ENCODE assay signal across 8 cellular contexts in genomic region chrX:45186643-45187026, GRCh38. TPM values are rescaled to one million over a fixed set of nuclear protein-coding genes. Genes with fewer than 3 reads are reported as not detected.
A peak's percentile ranks its signal among the peaks of the same experiment; 100 is the strongest.
DNase-seq lines count a peak whose midpoint lies in the region; ATAC-seq and TF ChIP-seq lines count a peak whose summit lies in the region.
"Had no signal": no experiment of that assay in that cellular context is flagged by ENCODE, and none has a peak within 500 bp of the region (broad histone marks: within the 10 kb centered on the region; RNA-seq: fewer than 3 reads in every experiment).

No MANE protein-coding gene starts in this region.

- H3K9me2 ChIP-seq in HCT116 (ENCODE audit: insufficient read depth): no peaks in the 10 kb centered on the region

- no peaks in the 10 kb centered on the region for H3K79me2 ChIP-seq in HCT116 (ENCODE audit: insufficient read depth, low read length)

- H2AFZ ChIP-seq in HCT116 (ENCODE audit: low read depth, low read length, poor library complexity, severe bottlenecking): peak overlapping the region; percentile 84

- DNase-seq in HCT116 (ENCODE audit: low read depth, low spot score): no peak
- DNase-seq in activated naive CD4-positive, alpha-beta T cell treated with anti-CD3 and anti-CD28 coated beads, Interleukin-2, amount 50 U/mL, for 72 hours (ENCODE audit: low spot score in 2 of 2): no peak
- DNase-seq in naive thymus-derived CD8-positive, alpha-beta T cell: no peak
- DNase-seq in omental fat pad (ENCODE audit: low spot score): no peak
- no peak for DNase-seq in UCSD-AML1 (lab: John Stamatoyannopoulos, UW; ENCODE audit: unreplicated experiment)
- DNase-seq in vagina (ENCODE audit: extremely low spot score in 2 of 2): no peak

- H3K4me1 ChIP-seq in HCT116 (ENCODE audit: control insufficient read depth in 1 of 2, insufficient read depth in 2 of 2, low read length in 2 of 2) (peaks cover 0 to 9% of the 10 kb centered on the region in 2 experiments; a peak in 2 of 4 replicates), vagina (no peaks in the 10 kb centered on the region)

- H3K4me1 Mint-ChIP-seq in naive thymus-derived CD8-positive, alpha-beta T cell: peaks cover 5 to 26% (median 17%) of the 10 kb centered on the region in 4 donors

- H3K36me3 ChIP-seq in HCT116 (ENCODE audit: control insufficient read depth in 1 of 2, insufficient read depth in 2 of 2, low read length in 2 of 2): no peaks in the 10 kb centered on the region
- no peaks in the 10 kb centered on the region for H3K36me3 ChIP-seq in vagina

- intact Hi-C loops in HCT116 (cut with micrococcal nuclease): no loop called here
- intact Hi-C loops in vagina (cut with DNase I): no loop called here

- peak overlapping the region in 9 of 10 donors; percentile 77 to 92 (median 89) for H3K4me3 Mint-ChIP-seq in naive thymus-derived CD8-positive, alpha-beta T cell

- no peak for TF ChIP-seq RAD21 in HCT116 (IDR thresholded peaks at IDR 0.05; ENCODE audit: low read depth)

- no peaks in the 10 kb centered on the region for H3K36me3 Mint-ChIP-seq in activated naive CD4-positive, alpha-beta T cell treated with anti-CD3 and anti-CD28 coated beads, Interleukin-2, amount 50 U/mL, for 72 hours
- H3K36me3 Mint-ChIP-seq in naive thymus-derived CD8-positive, alpha-beta T cell: no peaks in the 10 kb centered on the region

- peak; percentile 20 for ATAC-seq in GM18861 (IDR thresholded peaks at IDR 0.05; ENCODE audit: unreplicated experiment)
- ATAC-seq in HCT116: peak; percentile 61
- no peak for ATAC-seq in activated naive CD4-positive, alpha-beta T cell treated with anti-CD3 and anti-CD28 coated beads, Interleukin-2, amount 50 U/mL, for 72 hours
- ATAC-seq in naive thymus-derived CD8-positive, alpha-beta T cell: no peak
- ATAC-seq in omental fat pad (ENCODE audit: low FRiP score): no peak

- no peak for TF ChIP-seq CTCF in HCT116 (IDR thresholded peaks at IDR 0.05 in 2 of 3, conservative IDR thresholded peaks at IDR 0.05 in 1 of 3; ENCODE audit: borderline replicate concordance in 1 of 3, insufficient read depth in 1 of 3, low read depth in 2 of 3, low read length in 2 of 3)
- TF ChIP-seq CTCF in omental fat pad (IDR thresholded peaks at IDR 0.05): no peak
- no peak for TF ChIP-seq CTCF in vagina (IDR thresholded peaks at IDR 0.05)

- no peak for TF ChIP-seq POLR2A in HCT116 (IDR thresholded peaks at IDR 0.05; ENCODE audit: borderline replicate concordance, extremely low read depth, insufficient read depth, insufficient read length)
- TF ChIP-seq POLR2A in vagina (IDR thresholded peaks at IDR 0.05): no peak

- no peak overlapping the region for H3K9ac ChIP-seq in HCT116 (ENCODE audit: low read length)

- no peak overlapping the region for H3K4me3 ChIP-seq in HCT116 (replicated peaks in 1 of 2; ENCODE audit: low read depth in 1 of 2, low read length in 2 of 2)
- peak overlapping the region in 1 of 2 donors; percentile 35 for H3K4me3 ChIP-seq in vagina

- no TSS peak for BruUV-seq in HCT116 (replicated peaks; lab: Mats Ljungman, UMichigan)

- RAD21 ChIA-PET in HCT116 (lab: Charles Lee; ENCODE audit: low non-redundant PET in 1 of 2, low total read pairs in 2 of 2, uncharacterized antibody in 2 of 2, unreplicated experiment in 2 of 2): interaction anchor here in 1 of 2 experiments (0.6 kb wide), 1 partner anchor 314 kb away, joined by 3 read pairs; the partner anchor contains the start of gene KDM6A

- peak overlapping the region; percentile 23 to 87 for H3K27ac Mint-ChIP-seq in activated naive CD4-positive, alpha-beta T cell treated with anti-CD3 and anti-CD28 coated beads, Interleukin-2, amount 50 U/mL, for 72 hours
- peak overlapping the region in 5 of 10 donors; percentile 16 to 89 (median 21) for H3K27ac Mint-ChIP-seq in naive thymus-derived CD8-positive, alpha-beta T cell

- H4K20me1 ChIP-seq in HCT116 (ENCODE audit: insufficient read depth): no peaks in the 10 kb centered on the region

- peak overlapping the region; percentile 68 for H3K4me2 ChIP-seq in HCT116 (ENCODE audit: low read length)

- H3K27me3 Mint-ChIP-seq in naive thymus-derived CD8-positive, alpha-beta T cell: no peaks in the 10 kb centered on the region

- H3K27ac ChIP-seq in HCT116 (ENCODE audit: low read depth, low read length) (no peak overlapping the region), vagina (no peak overlapping the region)
- H3K27ac ChIP-seq: epithelial cell of prostate had no signal

- CTCF ChIA-PET in HCT116 (lab: Charles Lee): interaction anchor here (2.0 kb wide), 1 partner anchor 13 kb away, joined by 6 read pairs; no protein-coding TSS in a partner anchor

- no peaks in the 10 kb centered on the region for H3K9me3 Mint-ChIP-seq in activated naive CD4-positive, alpha-beta T cell treated with anti-CD3 and anti-CD28 coated beads, Interleukin-2, amount 50 U/mL, for 72 hours
- H3K9me3 Mint-ChIP-seq in naive thymus-derived CD8-positive, alpha-beta T cell: no peaks in the 10 kb centered on the region

- POLR2A ChIA-PET in HCT116 (lab: Charles Lee): interaction anchor here (0.6 kb wide), 1 partner anchor 607 kb away, joined by 3 read pairs; no protein-coding TSS in a partner anchor
- POLR2A ChIA-PET in naive thymus-derived CD8-positive, alpha-beta T cell (lab: Charles Lee): no interaction called here

- H3K9me3 ChIP-seq in HCT116 (ENCODE audit: control insufficient read depth in 1 of 2, insufficient read depth in 1 of 2, low read depth in 1 of 2, low read length in 2 of 2) (no peaks in the 10 kb centered on the region), vagina (no peaks in the 10 kb centered on the region)

- H3K27me3 ChIP-seq in HCT116 (ENCODE audit: insufficient read depth, low read length) (no peaks in the 10 kb centered on the region), vagina (no peaks in the 10 kb centered on the region)

TF ChIP-seq in HCT116, 20 proteins besides CTCF, POLR2A, EP300 and RAD21:
- no peak for TF ChIP-seq MAX (IDR thresholded peaks at IDR 0.05)
- no peak for TF ChIP-seq EZH2phosphoT487 (IDR thresholded peaks at IDR 0.05; ENCODE audit: borderline replicate concordance)
- no peak for TF ChIP-seq SIN3A (IDR thresholded peaks at IDR 0.05; ENCODE audit: low read depth)

RNA-seq across cellular contexts. Expression of gene DIPK2B, which starts 14.0 kb away (rescaled TPM):
- total RNA-seq in HCT116 (2021; ENCODE audit: unreplicated experiment) (not detected), omental fat pad (10 to 100 TPM in 3 of 4 donors, 1 to 10 TPM in 1; 9.8 to 99.9 (median 40.8) TPM), vagina (22.1 TPM)
- not detected in 2 replicates for polyA plus RNA-seq in HCT116 (2012)
- under 1 TPM in 1 of 2 donors, not detected in 1; 0.29 TPM for total RNA-seq in activated naive CD4-positive, alpha-beta T cell treated with anti-CD3 and anti-CD28 coated beads, Interleukin-2, amount 50 U/mL, for 72 hours
- not detected for total RNA-seq in naive thymus-derived CD8-positive, alpha-beta T cell
- polyA plus RNA-seq in naive thymus-derived CD8-positive, alpha-beta T cell: under 1 TPM in 2 of 3 donors, not detected in 1; 0.11 to 0.19 TPM

Comparison
In these comparisons a context has a peak if more than half of its experiments do, and no peak if none do; other contexts are left out.
1. ATAC-seq: peak in GM18861 (single experiment) and HCT116 (single experiment); none in activated naive CD4-positive, alpha-beta T cell treated with anti-CD3 and anti-CD28 coated beads, Interleukin-2, amount 50 U/mL, for 72 hours (0 of 2), naive thymus-derived CD8-positive, alpha-beta T cell (0 of 2) and omental fat pad (single experiment).
2. RNA of gene DIPK2B, which starts 14.0 kb away (total RNA-seq): 9.8 to 99.9 TPM in omental fat pad and 22.1 TPM in vagina (single experiment); 0.29 TPM in activated naive CD4-positive, alpha-beta T cell treated with anti-CD3 and anti-CD28 coated beads, Interleukin-2, amount 50 U/mL, for 72 hours, not detected in HCT116 (single experiment) and not detected in naive thymus-derived CD8-positive, alpha-beta T cell; every median in the first group is over 4 times any median in the second.